Comparison of ENCODE assay signal across 7 cellular contexts in genomic region chr7:32427769-32428291, GRCh38.
DNase-seq lines count a peak whose midpoint lies in the region; ATAC-seq lines count a peak whose summit lies in the region.

No MANE protein-coding gene starts in this region.

- H3K27me3 Mint-ChIP-seq in immature natural killer cell (ENCODE audit: low read depth in 3 of 3): peaks cover 7 to 30% (median 14%) of the 10 kb centered on the region in 3 donors

- ATAC-seq in GM18502 (IDR thresholded peaks at IDR 0.05; ENCODE audit: poor library complexity, unreplicated experiment): peak; percentile 61
- no peak for ATAC-seq in HG02884 (IDR thresholded peaks at IDR 0.05; ENCODE audit: unreplicated experiment)

- no peak overlapping the region for H3K4me3 Mint-ChIP-seq in immature natural killer cell

- peaks cover 0 to 7% (median 0%) of the 10 kb centered on the region in 3 donors for H3K36me3 Mint-ChIP-seq in immature natural killer cell

- H3K27ac Mint-ChIP-seq in immature natural killer cell: no peak overlapping the region

- peaks cover 0 to 2% of the 10 kb centered on the region in 2 donors for H3K4me1 Mint-ChIP-seq in immature natural killer cell

- DNase-seq in HuH-7 (ENCODE audit: low spot score) (peak; percentile 80), T1000 (lab: John Stamatoyannopoulos, UW) (peak; percentile 11), brain pericyte (ENCODE audit: low read depth, low spot score) (peak; percentile 38), immature natural killer cell (peak; percentile 34 to 47 (median 40))
- DNase-seq in stimulated activated CD4-positive, alpha-beta T cell treated with anti-CD3 and anti-CD28 coated beads, Interleukin-15, amount 100 ng/mL, for 24 hours: peak; percentile 78

- peaks cover 0 to 31% (median 2%) of the 10 kb centered on the region in 6 donors for H3K9me3 Mint-ChIP-seq in immature natural killer cell

Comparison
In these comparisons a context has a peak if more than half of its experiments do, and no peak if none do; other contexts are left out.
1. DNase-seq: peak in every context shown above with its lines; median percentile 80 in HuH-7; 78 in stimulated activated CD4-positive, alpha-beta T cell treated with anti-CD3 and anti-CD28 coated beads, Interleukin-15, amount 100 ng/mL, for 24 hours; 40 in immature natural killer cell; 38 in brain pericyte; 11 in T1000.